ENCODE assay signal across 8 cellular contexts in the genomic region with DNA sequence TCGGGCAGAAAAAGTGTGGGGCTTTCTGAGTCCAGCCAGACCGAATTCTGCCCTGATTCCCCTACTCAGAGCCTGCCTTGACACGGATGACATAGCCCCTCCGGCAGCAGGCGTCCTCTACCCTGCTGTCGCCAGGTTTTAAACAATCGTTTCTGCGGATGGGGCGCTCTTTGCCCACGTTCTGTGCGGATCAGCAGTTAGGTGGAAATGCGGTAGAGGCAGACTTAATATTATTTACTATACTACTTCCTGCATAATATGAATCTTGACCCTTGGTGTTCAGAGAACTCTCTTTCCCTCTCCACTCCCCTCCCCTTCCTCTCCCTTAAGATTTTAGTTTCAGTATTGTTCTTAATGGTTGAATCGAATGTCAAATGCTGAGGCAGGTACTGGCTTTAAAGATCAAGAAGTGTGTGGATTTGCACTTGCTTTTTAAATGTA.
DNase-seq lines count a peak whose midpoint lies in the region; ATAC-seq lines count a peak whose summit lies in the region.

No MANE protein-coding gene starts in this region.

- no peak overlapping the region for H3K27ac ChIP-seq in HUES48 (ENCODE audit: low read depth, low read length)

- H3K4me3 ChIP-seq in HUES48 (ENCODE audit: low read depth, low read length) = peak overlapping the region; percentile 28

- H3K36me3 Mint-ChIP-seq in central memory CD8-positive, alpha-beta T cell (ENCODE audit: insufficient read depth) = peaks cover 79% of the 10 kb centered on the region

- peak overlapping the region; percentile 100 for H3K27ac Mint-ChIP-seq in central memory CD8-positive, alpha-beta T cell (ENCODE audit: low read depth)

- peak overlapping the region; percentile 98 for H3K4me3 Mint-ChIP-seq in central memory CD8-positive, alpha-beta T cell

- peaks cover 16% of the 10 kb centered on the region for H3K27me3 Mint-ChIP-seq in central memory CD8-positive, alpha-beta T cell

- DNase-seq in stimulated activated CD4-positive, alpha-beta T cell treated with anti-CD3 and anti-CD28 coated beads, Interleukin-12 subunit alpha, Interleukin-12 subunit beta, amount 100 ng/mL, for 4 hours = peak; percentile 52
- DNase-seq in stimulated activated CD4-positive, alpha-beta T cell treated with anti-CD3 and anti-CD28 coated beads, Interleukin-2, amount 100 ng/mL, for 48 hours = no peak
- DNase-seq in central memory CD8-positive, alpha-beta T cell (ENCODE audit: low spot score in 2 of 2) = no peak
- peak; percentile 69 for DNase-seq in stimulated activated CD4-positive, alpha-beta T cell treated with anti-CD3 and anti-CD28 coated beads, Interleukin-15, amount 100 ng/mL, for 24 hours
- DNase-seq in NCI-H2029 (lab: John Stamatoyannopoulos, UW) (no peak), NCI-H1930 (lab: John Stamatoyannopoulos, UW) (no peak)

- H3K4me1 Mint-ChIP-seq in central memory CD8-positive, alpha-beta T cell = peaks cover 79% of the 10 kb centered on the region

- H3K9me3 ChIP-seq in HUES48 (ENCODE audit: control insufficient read depth, insufficient read depth, low read length) = no peaks in the 10 kb centered on the region

- no peaks in the 10 kb centered on the region for H3K36me3 ChIP-seq in HUES48 (ENCODE audit: control insufficient read depth, insufficient read depth, low read length)

- no peak for ATAC-seq in central memory CD8-positive, alpha-beta T cell (replicated peaks; ENCODE audit: extremely low read depth, poor library complexity, severe bottlenecking)
- no peak for ATAC-seq in GM19324 (IDR thresholded peaks at IDR 0.05; ENCODE audit: low FRiP score, unreplicated experiment)

- no peak overlapping the region for H3K9ac ChIP-seq in HUES48 (ENCODE audit: low read depth, low read length)

- H3K4me1 ChIP-seq in HUES48 (ENCODE audit: control insufficient read depth, insufficient read depth, low read length) = peaks cover 69% of the 10 kb centered on the region

- no peaks in the 10 kb centered on the region for H3K9me3 Mint-ChIP-seq in central memory CD8-positive, alpha-beta T cell

- peaks cover 98% of the 10 kb centered on the region for H3K27me3 ChIP-seq in HUES48 (ENCODE audit: control insufficient read depth, insufficient read depth, low read length)

Comparison
In these comparisons a context has a peak if more than half of its experiments do, and no peak if none do; other contexts are left out.
1. DNase-seq: peak in stimulated activated CD4-positive, alpha-beta T cell treated with anti-CD3 and anti-CD28 coated beads, Interleukin-12 subunit alpha, Interleukin-12 subunit beta, amount 100 ng/mL, for 4 hours (single experiment) and stimulated activated CD4-positive, alpha-beta T cell treated with anti-CD3 and anti-CD28 coated beads, Interleukin-15, amount 100 ng/mL, for 24 hours (single experiment); none in stimulated activated CD4-positive, alpha-beta T cell treated with anti-CD3 and anti-CD28 coated beads, Interleukin-2, amount 100 ng/mL, for 48 hours (0 of 2), central memory CD8-positive, alpha-beta T cell (0 of 2), NCI-H2029 (single experiment) and NCI-H1930 (0 of 2).